Comparison of ENCODE assay signal across 8 cellular contexts in the genomic region with DNA sequence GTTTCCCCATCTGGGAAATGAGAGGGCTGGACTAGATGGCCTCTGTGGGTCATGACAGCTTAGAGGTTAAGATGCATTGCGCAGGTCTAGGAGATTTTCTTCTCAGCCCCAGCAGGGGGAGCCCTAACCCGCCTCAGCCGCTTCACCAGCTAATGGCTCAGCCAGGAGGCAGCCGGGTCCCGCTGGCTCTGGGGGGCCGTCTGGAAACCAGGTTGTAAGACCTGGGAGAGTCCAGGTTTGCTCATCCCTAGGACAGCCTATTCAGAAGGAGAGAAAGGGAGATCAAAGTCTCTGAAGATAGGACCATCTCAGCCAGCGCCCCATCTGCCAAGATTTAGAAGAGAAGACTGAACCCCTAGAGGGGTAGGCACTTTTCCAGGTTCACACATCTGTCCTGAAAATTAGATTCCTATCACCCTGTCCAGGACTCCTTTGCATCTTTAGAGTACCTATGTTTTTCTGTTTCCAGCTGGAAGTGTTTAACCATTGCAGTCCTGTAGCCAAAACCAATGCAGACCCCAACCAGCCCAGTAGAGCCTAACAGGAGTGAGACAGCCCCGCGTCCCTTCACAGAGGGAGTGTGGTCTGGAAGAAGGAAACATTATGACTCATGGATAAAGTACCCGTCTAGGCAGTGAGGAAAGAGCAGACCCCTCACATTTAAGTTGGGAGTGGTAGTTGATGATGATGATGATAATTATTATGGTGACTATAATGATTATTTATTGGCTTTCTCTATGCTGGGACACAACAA. TPM values are rescaled to one million over a fixed set of nuclear protein-coding genes. Genes with fewer than 3 reads are reported as not detected.
A peak's percentile ranks its signal among the peaks of the same experiment; 100 is the strongest.
DNase-seq lines count a peak whose midpoint lies in the region; ATAC-seq and TF ChIP-seq lines count a peak whose summit lies in the region.

No MANE protein-coding gene starts in this region.

- H3K27ac Mint-ChIP-seq in H9 (no peak overlapping the region; a peak in 1 of 7 replicates), glutamatergic neuron (ENCODE audit: unreplicated experiment) (no peak overlapping the region)

- H3K9me3 ChIP-seq in H9 (ENCODE audit: control insufficient read depth, low read depth, low read length), result no peaks in the 10 kb centered on the region
- no peaks in the 10 kb centered on the region for H3K9me3 ChIP-seq in MM.1S (replicated peaks; ENCODE audit: insufficient read depth, low read length)
- H3K9me3 ChIP-seq in SK-N-MC (ENCODE audit: low read depth, low read length), result no peaks in the 10 kb centered on the region
- H3K9me3 ChIP-seq in upper lobe of left lung, result no peaks in the 10 kb centered on the region

- H3K4ac ChIP-seq in H9 (ENCODE audit: low read depth, low read length), result no peak overlapping the region

- H3K4me3 Mint-ChIP-seq in H9 (no peak overlapping the region), glutamatergic neuron (ENCODE audit: unreplicated experiment) (peak overlapping the region; percentile 28)

- peak; percentile 89 to 93 for ATAC-seq in upper lobe of left lung (ENCODE audit: low FRiP score in 2 of 2)

- no peak overlapping the region for H2BK5ac ChIP-seq in H9 (ENCODE audit: insufficient read length, low read length)

- H3K18ac ChIP-seq in H9 (ENCODE audit: insufficient read length, low read depth, low read length), result no peak overlapping the region

- H3K79me2 ChIP-seq in H9 (ENCODE audit: insufficient read depth, low read length) (no peaks in the 10 kb centered on the region), MM.1S (ENCODE audit: low read length) (no peaks in the 10 kb centered on the region)

- no peak overlapping the region for H3K56ac ChIP-seq in H9 (ENCODE audit: insufficient read length, low read depth, low read length)

- H3K9me3 Mint-ChIP-seq in H9 (no peaks in the 10 kb centered on the region), glutamatergic neuron (ENCODE audit: unreplicated experiment) (peaks cover 2% of the 10 kb centered on the region)

- H3F3A ChIP-seq in MM.1S (ENCODE audit: insufficient read depth, low read length), result no peaks in the 10 kb centered on the region

- no peaks in the 10 kb centered on the region for H4K20me1 ChIP-seq in H9 (ENCODE audit: control insufficient read depth, insufficient read depth, insufficient read length)
- no peaks in the 10 kb centered on the region for H4K20me1 ChIP-seq in MM.1S (ENCODE audit: insufficient read depth, low read length)

- H3K23me2 ChIP-seq in H9 (ENCODE audit: insufficient read length, low read depth, low read length, poor library complexity, severe bottlenecking), result no peaks in the 10 kb centered on the region

- H2BK20ac ChIP-seq in H9 (ENCODE audit: low read depth, low read length, poor library complexity, severe bottlenecking), result no peak overlapping the region

- no peak overlapping the region for H4K8ac ChIP-seq in H9 (replicated peaks; ENCODE audit: insufficient read length, low read depth, low read length)

- no peak overlapping the region for H4K5ac ChIP-seq in H9 (ENCODE audit: insufficient read length, low read depth, low read length)

- H2BK15ac ChIP-seq in H9 (ENCODE audit: low read depth, low read length), result no peak overlapping the region

- TF ChIP-seq CTCF in GM10248 (IDR thresholded peaks at IDR 0.05; ENCODE audit: control extremely low read depth, extremely low read depth, low read depth, missing control alignments) (peak; percentile 67), H9 (conservative IDR thresholded peaks at IDR 0.05) (peak; percentile 92), MM.1S (IDR thresholded peaks at IDR 0.05; ENCODE audit: low read length) (peak; percentile 88), glutamatergic neuron (IDR thresholded peaks at IDR 0.05; ENCODE audit: partially characterized antibody, unreplicated experiment) (peak; percentile 92), upper lobe of left lung (IDR thresholded peaks at IDR 0.05) (peak; percentile 80 to 89 (median 84))

- H3K4me1 Mint-ChIP-seq in H9 (peaks cover 7 to 15% of the 10 kb centered on the region in 2 experiments; a peak in 3 of 4 replicates), glutamatergic neuron (ENCODE audit: low read depth, unreplicated experiment) (peaks cover 5% of the 10 kb centered on the region)

- H2AFZ ChIP-seq in H9 (ENCODE audit: low read length) (no peak overlapping the region), MM.1S (ENCODE audit: low read length) (peak overlapping the region; percentile 76)

- H3K36me3 Mint-ChIP-seq in H9 (ENCODE audit: insufficient read depth in 1 of 3, low read depth in 3 of 3), result peaks cover 7 to 22% (median 22%) of the 10 kb centered on the region in 3 experiments; a peak in 6 of 7 replicates
- H3K36me3 Mint-ChIP-seq in glutamatergic neuron (ENCODE audit: unreplicated experiment), result peaks cover 8% of the 10 kb centered on the region

- no peak overlapping the region for H3K9ac ChIP-seq in H9 (ENCODE audit: extremely low read depth, insufficient read length, low read length)
- no peak overlapping the region for H3K9ac ChIP-seq in MM.1S (ENCODE audit: low read length)
- no peak overlapping the region for H3K9ac ChIP-seq in SK-N-MC (ENCODE audit: insufficient read length)

- H2AK5ac ChIP-seq in H9 (ENCODE audit: insufficient read length, low read length), result no peak overlapping the region

- no peaks in the 10 kb centered on the region for H3K9me2 ChIP-seq in MM.1S (replicated peaks; ENCODE audit: insufficient read depth, low read length)

- H3K27me3 ChIP-seq in H9 (ENCODE audit: insufficient read depth, low read length) (no peaks in the 10 kb centered on the region), MM.1S (replicated peaks; ENCODE audit: insufficient read depth, low read length) (no peaks in the 10 kb centered on the region), upper lobe of left lung (no peaks in the 10 kb centered on the region)

- CTCF ChIA-PET in GM10248 (lab: Yijun Ruan, JAX), result interaction anchor here (0.7 to 12.4 kb wide), 67 partner anchors 8 to 691 kb away, joined by 3 to 363 read pairs (median 5); partner anchors contain the start of genes ATOX1, G3BP1 and SPARC

- no peak for TF ChIP-seq POLR2A in upper lobe of left lung (IDR thresholded peaks at IDR 0.05)

- no peak overlapping the region for H3K23ac ChIP-seq in H9 (ENCODE audit: insufficient read length, low read depth, low read length)

- WGBS in H9 (ENCODE audit: extremely low coverage, insufficient read length, low lambda C conversion rate), result no CpG with 5 or more reads among the region's 10 CpGs
- 28 to 61% methylated on average over 5 to 10 of the region's 10 CpGs for WGBS in upper lobe of left lung, 2 donors

- H3K36me3 ChIP-seq in MM.1S (replicated peaks; ENCODE audit: insufficient read depth, low read length), result no peaks in the 10 kb centered on the region
- H3K36me3 ChIP-seq in SK-N-MC (ENCODE audit: insufficient read depth, low read length), result peaks cover 25% of the 10 kb centered on the region
- peaks cover 0 to 36% (median 13%) of the 10 kb centered on the region in 4 donors for H3K36me3 ChIP-seq in upper lobe of left lung

- H3K79me1 ChIP-seq in H9 (ENCODE audit: insufficient read depth, low read depth, low read length, poor library complexity, severe bottlenecking), result no peaks in the 10 kb centered on the region

- TF ChIP-seq EP300 in upper lobe of left lung (IDR thresholded peaks at IDR 0.05), result no peak

- POLR2A ChIA-PET in GM10248 (lab: Yijun Ruan, JAX), result interaction anchor here (1.3 kb wide), 1 partner anchor 112 kb away, joined by 4 read pairs; the partner anchor contains the start of gene G3BP1

- H2BK12ac ChIP-seq in H9 (ENCODE audit: insufficient read length, low read depth, low read length), result no peak overlapping the region

- H2BK120ac ChIP-seq in H9 (ENCODE audit: low read depth, low read length, poor library complexity, severe bottlenecking), result no peak overlapping the region

- H3K4me1 ChIP-seq in H9 (ENCODE audit: insufficient read depth, low read length), result no peaks in the 10 kb centered on the region
- peaks cover 8% of the 10 kb centered on the region; the same call in 1 of the 2 replicates for H3K4me1 ChIP-seq in MM.1S (ENCODE audit: low read length)
- peaks cover 16 to 26% (median 25%) of the 10 kb centered on the region in 4 donors for H3K4me1 ChIP-seq in upper lobe of left lung

- H3K27me3 Mint-ChIP-seq in H9 (ENCODE audit: low read depth) (no peaks in the 10 kb centered on the region), glutamatergic neuron (ENCODE audit: unreplicated experiment) (no peaks in the 10 kb centered on the region)

- H3K4me2 ChIP-seq in H9 (ENCODE audit: insufficient read depth, insufficient read length, low read length), result no peak overlapping the region
- peak overlapping the region; percentile 59; the same call in 1 of the 2 replicates for H3K4me2 ChIP-seq in MM.1S (ENCODE audit: low read depth, low read length)

- H3K14ac ChIP-seq in H9 (ENCODE audit: insufficient read depth, low read length), result no peak overlapping the region

- no peak overlapping the region for H3T11ph ChIP-seq in H9 (ENCODE audit: low read length)

- H3K4me3 ChIP-seq in MM.1S (ENCODE audit: low read length), result no peak overlapping the region
- H3K4me3 ChIP-seq in SK-N-MC, result no peak overlapping the region
- H3K4me3 ChIP-seq in upper lobe of left lung, result no peak overlapping the region

- H3K27ac ChIP-seq in H9 (ENCODE audit: insufficient read length, low read depth, low read length), result no peak overlapping the region
- no peak overlapping the region for H3K27ac ChIP-seq in MM.1S (ENCODE audit: low read length)
- no peak overlapping the region for H3K27ac ChIP-seq in SK-N-MC
- peak overlapping the region in 2 of 4 donors; percentile 47 to 56 for H3K27ac ChIP-seq in upper lobe of left lung

- DNase-seq in GM10248 (ENCODE audit: extremely low spot score) (peak; percentile 82), H9 (peak; percentile 91), MM.1S (peak; percentile 76), SK-N-MC (ENCODE audit: low read depth, low spot score) (peak; percentile 20), glutamatergic neuron (peak; percentile 94), pons (ENCODE audit: low spot score) (peak; percentile 86), upper lobe of left lung (peak; percentile 78 to 88)
- peak; percentile 60 to 75 (median 68) for DNase-seq in activated naive CD4-positive, alpha-beta T cell (lab: John Stamatoyannopoulos, UW)

- no peak overlapping the region for H4K91ac ChIP-seq in H9 (ENCODE audit: insufficient read length, low read depth, low read length)

RNA-seq across cellular contexts. Expression of gene SPARC, which starts 27.5 kb away (rescaled TPM):
- total RNA-seq in H9 (2021) (320 and 323 TPM in 2 replicates), glutamatergic neuron (ENCODE audit: unreplicated experiment) (946 TPM), upper lobe of left lung (1,000 to 10,000 TPM in 1 of 6 donors, 100 to 1,000 TPM in 5; 234 to 1,553 (median 581) TPM)

Comparison
In these comparisons a context has a peak if more than half of its experiments do, and no peak if none do; other contexts are left out.
1. DNase-seq: peak in every context shown above with its lines; median percentile 94 in glutamatergic neuron; 91 in H9; 86 in pons; 83 in upper lobe of left lung; 82 in GM10248; 76 in MM.1S; 68 in activated naive CD4-positive, alpha-beta T cell; 20 in SK-N-MC.